In genomic region chr21:38766987-38767722, GRCh38 we compare ENCODE assay signal across 1 cellular context.
TF ChIP-seq lines count a peak whose summit lies in the region.

No MANE protein-coding gene starts in this region.

TF ChIP-seq in GM12878, 131 proteins besides CTCF, POLR2A, EP300 and RAD21 (continued from another document):
- TF ChIP-seq, protein P1, sequence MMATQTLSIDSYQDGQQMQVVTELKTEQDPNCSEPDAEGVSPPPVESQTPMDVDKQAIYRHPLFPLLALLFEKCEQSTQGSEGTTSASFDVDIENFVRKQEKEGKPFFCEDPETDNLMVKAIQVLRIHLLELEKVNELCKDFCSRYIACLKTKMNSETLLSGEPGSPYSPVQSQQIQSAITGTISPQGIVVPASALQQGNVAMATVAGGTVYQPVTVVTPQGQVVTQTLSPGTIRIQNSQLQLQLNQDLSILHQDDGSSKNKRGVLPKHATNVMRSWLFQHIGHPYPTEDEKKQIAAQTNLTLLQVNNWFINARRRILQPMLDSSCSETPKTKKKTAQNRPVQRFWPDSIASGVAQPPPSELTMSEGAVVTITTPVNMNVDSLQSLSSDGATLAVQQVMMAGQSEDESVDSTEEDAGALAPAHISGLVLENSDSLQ (IDR thresholded peaks at IDR 0.05), result peak; percentile 48; the same call in 1 of the 2 replicates
- TF ChIP-seq RCOR1 (conservative IDR thresholded peaks at IDR 0.05; ENCODE audit: low read depth, low read length) (no peak), HDAC6 (IDR thresholded peaks at IDR 0.05; ENCODE audit: unreplicated experiment) (no peak), TCF7 (IDR thresholded peaks at IDR 0.05; ENCODE audit: borderline replicate concordance) (0 out of 2 replicates have a peak, but pooled peaks have one; percentile 14), CHD2 (IDR thresholded peaks at IDR 0.05; ENCODE audit: borderline replicate concordance, low read depth, low read length) (peak; percentile 15; the same call in 1 of the 2 replicates), CEBPB (IDR thresholded peaks at IDR 0.05; ENCODE audit: borderline replicate concordance in 1 of 2, low read depth in 2 of 2, low read length in 2 of 2) (0 out of 4 replicates have a peak, but pooled peaks of 1 of the 2 experiments have one; percentile 63), RUNX3 (IDR thresholded peaks at IDR 0.05; ENCODE audit: low read length) (peak; percentile 77), FOXM1 (IDR thresholded peaks at IDR 0.05; ENCODE audit: low read depth, low read length) (0 out of 2 replicates have a peak, but pooled peaks have one; percentile 28), POU2F2 (IDR thresholded peaks at IDR 0.05; ENCODE audit: borderline replicate concordance, low read depth, low read length) (peak; percentile 66; the same call in 2 of the 3 replicates), DPF2 (IDR thresholded peaks at IDR 0.05) (peak; percentile 66), TBL1XR1 (IDR thresholded peaks at IDR 0.05; ENCODE audit: low read depth, low read length) (peak; percentile 86; the same call in 1 of the 2 replicates), RB1 (IDR thresholded peaks at IDR 0.05; ENCODE audit: borderline replicate concordance) (no peak), BHLHE40 (IDR thresholded peaks at IDR 0.05; ENCODE audit: borderline replicate concordance in 1 of 2, low read depth in 2 of 2, low read length in 1 of 2) (peak; percentile 33 to 58; a peak in 1 of 4 replicates), ELK1 (IDR thresholded peaks at IDR 0.05; ENCODE audit: low read depth, low read length) (peak; percentile 51; the same call in 1 of the 2 replicates), IKZF1 (conservative IDR thresholded peaks at IDR 0.05) (peak; percentile 48), JUNB (IDR thresholded peaks at IDR 0.05) (peak; percentile 67), ETV6 (conservative IDR thresholded peaks at IDR 0.05 in 1 of 2, IDR thresholded peaks at IDR 0.05 in 1 of 2; ENCODE audit: borderline replicate concordance in 1 of 2, low read depth in 1 of 2) (peak in 1 of 2 experiments; percentile 35; a peak in 1 of 4 replicates), SUZ12 (IDR thresholded peaks at IDR 0.05; ENCODE audit: unreplicated experiment) (no peak), MXI1 (IDR thresholded peaks at IDR 0.05; ENCODE audit: low read depth, low read length) (peak; percentile 54; the same call in 1 of the 2 replicates)
- TF ChIP-seq, protein P2, sequence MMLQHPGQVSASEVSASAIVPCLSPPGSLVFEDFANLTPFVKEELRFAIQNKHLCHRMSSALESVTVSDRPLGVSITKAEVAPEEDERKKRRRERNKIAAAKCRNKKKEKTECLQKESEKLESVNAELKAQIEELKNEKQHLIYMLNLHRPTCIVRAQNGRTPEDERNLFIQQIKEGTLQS (IDR thresholded peaks at IDR 0.05; ENCODE audit: borderline replicate concordance, extremely low read depth, low read depth, low read length), result no peak
- TF ChIP-seq, protein P3, sequence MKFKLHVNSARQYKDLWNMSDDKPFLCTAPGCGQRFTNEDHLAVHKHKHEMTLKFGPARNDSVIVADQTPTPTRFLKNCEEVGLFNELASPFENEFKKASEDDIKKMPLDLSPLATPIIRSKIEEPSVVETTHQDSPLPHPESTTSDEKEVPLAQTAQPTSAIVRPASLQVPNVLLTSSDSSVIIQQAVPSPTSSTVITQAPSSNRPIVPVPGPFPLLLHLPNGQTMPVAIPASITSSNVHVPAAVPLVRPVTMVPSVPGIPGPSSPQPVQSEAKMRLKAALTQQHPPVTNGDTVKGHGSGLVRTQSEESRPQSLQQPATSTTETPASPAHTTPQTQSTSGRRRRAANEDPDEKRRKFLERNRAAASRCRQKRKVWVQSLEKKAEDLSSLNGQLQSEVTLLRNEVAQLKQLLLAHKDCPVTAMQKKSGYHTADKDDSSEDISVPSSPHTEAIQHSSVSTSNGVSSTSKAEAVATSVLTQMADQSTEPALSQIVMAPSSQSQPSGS (IDR thresholded peaks at IDR 0.05; ENCODE audit: low read length), result peak; percentile 67; the same call in 1 of the 2 replicates
TF ChIP-seq in GM12878: peak in this region for 35.
